In genomic region chr11:44593194-44593593, GRCh38 we compare ENCODE assay signal across 9 cellular contexts. TPM values are rescaled to one million over a fixed set of nuclear protein-coding genes. Genes with fewer than 3 reads are reported as not detected.
A peak's percentile ranks its signal among the peaks of the same experiment; 100 is the strongest.
DNase-seq lines count a peak whose midpoint lies in the region; ATAC-seq and TF ChIP-seq lines count a peak whose summit lies in the region.
"Had no signal": no experiment of that assay in that cellular context is flagged by ENCODE, and none has a peak within 500 bp of the region (broad histone marks: within the 10 kb centered on the region; RNA-seq: fewer than 3 reads in every experiment).

No MANE protein-coding gene starts in this region.

- H3K14ac ChIP-seq in IMR-90 (replicated peaks; ENCODE audit: low read depth, low read length) = peak overlapping the region; percentile 6; the same call in 1 of the 2 replicates

- peak overlapping the region; percentile 60 for H3K27ac Mint-ChIP-seq in activated T-helper 2 cell treated with anti-CD3 and anti-CD28 coated beads, Interferon-gamma antibody, Interleukin-2, Interleukin-4, amounts not matched to agents 10 μg/mL and 5 μg/mL and 100 μg/mL, durations not matched to agents 14 hours and 24 hours and 36 hours
- H3K27ac Mint-ChIP-seq in mesothelial cell of epicardium = no peak overlapping the region

- H2AK9ac ChIP-seq in IMR-90 (replicated peaks; ENCODE audit: low read depth, low read length, poor library complexity) = no peak overlapping the region

- H2AFZ ChIP-seq in IMR-90 (replicated peaks; ENCODE audit: low read length, poor library complexity) = peak overlapping the region; percentile 36

- no peak for TF ChIP-seq CTCF in IMR-90 (conservative IDR thresholded peaks at IDR 0.05; ENCODE audit: low read depth, low read length)
- no peak for TF ChIP-seq CTCF in spleen (IDR thresholded peaks at IDR 0.05 in 8 of 11, conservative IDR thresholded peaks at IDR 0.05 in 3 of 11)
- TF ChIP-seq CTCF in mesothelial cell of epicardium (IDR thresholded peaks at IDR 0.05; ENCODE audit: unreplicated experiment) = no peak

- H3K4me2 ChIP-seq in IMR-90 (ENCODE audit: low read depth, low read length) = no peak overlapping the region

- peaks cover 3% of the 10 kb centered on the region; the same call in 1 of the 2 replicates for H3K36me3 ChIP-seq in IMR-90 (ENCODE audit: control insufficient read depth, insufficient read depth, low read length)
- H3K36me3 ChIP-seq in spleen = peaks cover 0 to 62% (median 4%) of the 10 kb centered on the region in 6 donors

- H3K9me1 ChIP-seq in IMR-90 (ENCODE audit: insufficient read depth, low read length) = peaks cover 21% of the 10 kb centered on the region

- no peak overlapping the region for H2BK15ac ChIP-seq in IMR-90 (ENCODE audit: low read depth, low read length)

- H2BK120ac ChIP-seq in IMR-90 (ENCODE audit: low read depth, low read length) = peak overlapping the region; percentile 73

- peaks cover 57% of the 10 kb centered on the region for H3K4me1 Mint-ChIP-seq in activated T-helper 2 cell treated with anti-CD3 and anti-CD28 coated beads, Interferon-gamma antibody, Interleukin-2, Interleukin-4, amounts not matched to agents 10 μg/mL and 5 μg/mL and 100 μg/mL, durations not matched to agents 14 hours and 24 hours and 36 hours (ENCODE audit: low read depth)
- peaks cover 14% of the 10 kb centered on the region for H3K4me1 Mint-ChIP-seq in mesothelial cell of epicardium

- dilution Hi-C loops in IMR-90 (cut with HindIII; ENCODE audit: low sequenced_read_pairs, unreplicated experiment) = no loop called here

- no peak for TF ChIP-seq POLR2A in IMR-90 (IDR thresholded peaks at IDR 0.05; ENCODE audit: low read depth, low read length)
- no peak for TF ChIP-seq POLR2A in spleen (IDR thresholded peaks at IDR 0.05)

- H3K79me1 ChIP-seq in IMR-90 (ENCODE audit: low read depth in 1 of 2, low read length in 2 of 2) = peaks cover 0 to 19% of the 10 kb centered on the region in 2 experiments; a peak in 2 of 4 replicates

- H2AK5ac ChIP-seq in IMR-90 (ENCODE audit: low read depth, low read length) = no peak overlapping the region

- DNase-seq in IMR-90 = no peak
- no peak for DNase-seq in activated T-helper 2 cell treated with anti-CD3 and anti-CD28 coated beads, Interferon-gamma antibody, Interleukin-2, Interleukin-4, amounts not matched to agents 10 μg/mL and 5 μg/mL and 100 μg/mL, durations not matched to agents 14 hours and 24 hours and 36 hours (ENCODE audit: low spot score)
- DNase-seq in spleen = no peak
- no peak for DNase-seq in mesothelial cell of epicardium (ENCODE audit: low spot score in 2 of 2, unreplicated experiment in 2 of 2)
- no peak for DNase-seq in NCI-H1105 (lab: John Stamatoyannopoulos, UW)
- DNase-seq in COR-L47 (lab: John Stamatoyannopoulos, UW) = no peak
- no peak for DNase-seq in NCI-H2107 treated with DMSO at 0.1 percent for 48 hours (lab: John Stamatoyannopoulos, UW; ENCODE audit: unreplicated experiment)
- DNase-seq: activated T-cell treated with anti-CD3 and anti-CD28 coated beads, Interleukin-2, amount 50 U/mL, for 1 hour had no signal

- CTCF ChIA-PET in IMR-90 (lab: Yijun Ruan, JAX) = no interaction called here

- POLR2A ChIA-PET in IMR-90 (lab: Charles Lee; ENCODE audit: unreplicated experiment) = no interaction called here

- H3K9ac ChIP-seq in IMR-90 (ENCODE audit: low read depth, low read length) = no peak overlapping the region

- H3K27me3 ChIP-seq in IMR-90 (ENCODE audit: control insufficient read depth, insufficient read depth, low read length) = no peaks in the 10 kb centered on the region
- no peaks in the 10 kb centered on the region for H3K27me3 ChIP-seq in layer of hippocampus (ENCODE audit: control insufficient read depth, insufficient read depth, low read length)
- H3K27me3 ChIP-seq in spleen (replicated peaks in 1 of 7) = no peaks in the 10 kb centered on the region

- H3K56ac ChIP-seq in IMR-90 (ENCODE audit: extremely low read depth, insufficient read depth, low read length) = no peak overlapping the region

- H3K9me3 ChIP-seq in IMR-90 (ENCODE audit: control insufficient read depth, insufficient read depth, low read length) (no peaks in the 10 kb centered on the region), spleen (no peaks in the 10 kb centered on the region)

- no peaks in the 10 kb centered on the region for H3K27me3 Mint-ChIP-seq in activated T-helper 2 cell treated with anti-CD3 and anti-CD28 coated beads, Interferon-gamma antibody, Interleukin-2, Interleukin-4, amounts not matched to agents 10 μg/mL and 5 μg/mL and 100 μg/mL, durations not matched to agents 14 hours and 24 hours and 36 hours (ENCODE audit: low read depth)
- no peaks in the 10 kb centered on the region for H3K27me3 Mint-ChIP-seq in mesothelial cell of epicardium (ENCODE audit: low read depth)

- peak overlapping the region; percentile 60; the same call in 1 of the 2 replicates for H3K4ac ChIP-seq in IMR-90 (ENCODE audit: low read depth, low read length)

- H3K4me3 Mint-ChIP-seq in activated T-helper 2 cell treated with anti-CD3 and anti-CD28 coated beads, Interferon-gamma antibody, Interleukin-2, Interleukin-4, amounts not matched to agents 10 μg/mL and 5 μg/mL and 100 μg/mL, durations not matched to agents 14 hours and 24 hours and 36 hours (ENCODE audit: low read depth) = no peak overlapping the region
- H3K4me3 Mint-ChIP-seq in mesothelial cell of epicardium = no peak overlapping the region

- no peak overlapping the region for H2BK5ac ChIP-seq in IMR-90 (ENCODE audit: low read depth, low read length, poor library complexity, severe bottlenecking)

- no peak overlapping the region for H3K27ac ChIP-seq in IMR-90 (ENCODE audit: insufficient read depth, low read length)
- H3K27ac ChIP-seq in layer of hippocampus (ENCODE audit: low read depth, low read length) = peak overlapping the region; percentile 83
- peak overlapping the region in 6 of 8 donors; percentile 10 to 89 (median 82) for H3K27ac ChIP-seq in spleen

- H4K5ac ChIP-seq in IMR-90 (ENCODE audit: low read depth, low read length) = no peak overlapping the region

- ATAC-seq in IMR-90 (ENCODE audit: low read depth) = no peak

- peak overlapping the region; percentile 10 for H3K23ac ChIP-seq in IMR-90 (ENCODE audit: low read depth, low read length)

- no peak overlapping the region for H4K91ac ChIP-seq in IMR-90 (ENCODE audit: insufficient read depth, low read depth, low read length)

- H3K9me3 Mint-ChIP-seq in activated T-helper 2 cell treated with anti-CD3 and anti-CD28 coated beads, Interferon-gamma antibody, Interleukin-2, Interleukin-4, amounts not matched to agents 10 μg/mL and 5 μg/mL and 100 μg/mL, durations not matched to agents 14 hours and 24 hours and 36 hours = no peaks in the 10 kb centered on the region
- H3K9me3 Mint-ChIP-seq in mesothelial cell of epicardium = no peaks in the 10 kb centered on the region

- no peak overlapping the region for H4K8ac ChIP-seq in IMR-90 (ENCODE audit: low read depth in 2 of 2, low read length in 2 of 2)

- peak overlapping the region; percentile 49 for H3K18ac ChIP-seq in IMR-90 (ENCODE audit: low read depth, low read length)

- WGBS in IMR-90 (ENCODE audit: extremely low coverage in 2 of 2, insufficient read length in 1 of 2), 2 experiments = 40% methylated on average over 2 of the region's 8 CpGs; no CpG with 5 or more reads in 1 of the 2 experiments
- WGBS in spleen, 5 donors = 63 to 70% (median 65%) methylated on average over 7 to 8 of the region's 8 CpGs

- no peak overlapping the region for H3K4me3 ChIP-seq in IMR-90 (ENCODE audit: insufficient read depth, low read depth, low read length)
- no peak overlapping the region for H3K4me3 ChIP-seq in spleen

- TF ChIP-seq RAD21 in IMR-90 (IDR thresholded peaks at IDR 0.05; ENCODE audit: low read length) = no peak

- no TSS peak for BruUV-seq in IMR-90 (replicated peaks; lab: Mats Ljungman, UMichigan)

- intact Hi-C loops in IMR-90 (cut with micrococcal nuclease) (no loop called here), spleen (cut with DNase I; ENCODE audit: low total_unique reads) (no loop called here)
- intact Hi-C loops in activated T-helper 2 cell treated with anti-CD3 and anti-CD28 coated beads, Interferon-gamma antibody, Interleukin-2, Interleukin-4, amounts not matched to agents 10 μg/mL and 5 μg/mL and 100 μg/mL, durations not matched to agents 14 hours and 24 hours and 36 hours (cut with micrococcal nuclease) = no loop called here

- no peak overlapping the region for H2BK20ac ChIP-seq in IMR-90 (ENCODE audit: low read depth, low read length)

- peaks cover 92% of the 10 kb centered on the region for H3K36me3 Mint-ChIP-seq in activated T-helper 2 cell treated with anti-CD3 and anti-CD28 coated beads, Interferon-gamma antibody, Interleukin-2, Interleukin-4, amounts not matched to agents 10 μg/mL and 5 μg/mL and 100 μg/mL, durations not matched to agents 14 hours and 24 hours and 36 hours (ENCODE audit: low read depth)
- no peaks in the 10 kb centered on the region for H3K36me3 Mint-ChIP-seq in mesothelial cell of epicardium

- H3K4me1 ChIP-seq in IMR-90 (ENCODE audit: control insufficient read depth, insufficient read depth, low read length) = peaks cover 40% of the 10 kb centered on the region
- H3K4me1 ChIP-seq in spleen = peaks cover 12 to 81% (median 67%) of the 10 kb centered on the region in 6 donors

- in situ Hi-C loops in IMR-90 (cut with MboI; ENCODE audit: low sequenced_read_pairs) = no loop called here

- H4K20me1 ChIP-seq in IMR-90 (ENCODE audit: insufficient read depth, low read length) = no peaks in the 10 kb centered on the region

TF ChIP-seq in IMR-90, 13 proteins besides CTCF, POLR2A, EP300 and RAD21 (continues in another document):
- TF ChIP-seq USF2 (IDR thresholded peaks at IDR 0.05; ENCODE audit: low read depth, low read length) (no peak), MAZ (IDR thresholded peaks at IDR 0.05; ENCODE audit: borderline replicate concordance, low read depth, low read length) (no peak), NFE2L2 (IDR thresholded peaks at IDR 0.05; ENCODE audit: low read depth, low read length) (no peak), CEBPB (IDR thresholded peaks at IDR 0.05; ENCODE audit: low read depth, low read length) (no peak)

RNA-seq across cellular contexts. Expression of gene CD82, which starts 27.7 kb away (rescaled TPM):
- total RNA-seq in IMR-90 (2012; rRNA removed) (18.9 and 32.8 TPM in 2 replicates), spleen (100 to 1,000 TPM in 4 of 7 donors, 10 to 100 TPM in 3; 65.3 to 174 (median 125) TPM), mesothelial cell of epicardium (10.6 to 11.8 TPM (median 11.2 TPM) in 3 replicates)
- polyA plus RNA-seq in IMR-90 (2012; rRNA removed) (46.1 and 49.4 TPM in 2 replicates), spleen (100 to 1,000 TPM in 1 of 3 donors, 10 to 100 TPM in 2; 27.8 to 111 (median 35.3) TPM)
- 45.9 and 112 TPM in 2 replicates for polyA plus RNA-seq in IMR-90 (2012; cell fraction: cytosol; rRNA removed)
- polyA plus RNA-seq in IMR-90 (2012; cell fraction: nucleus; rRNA removed; ENCODE audit: low replicate concordance) = 14.7 and 27.3 TPM in 2 replicates
- 397 and 425 TPM in 2 replicates for total RNA-seq in activated T-helper 2 cell treated with anti-CD3 and anti-CD28 coated beads, Interferon-gamma antibody, Interleukin-2, Interleukin-4, amounts not matched to agents 10 μg/mL and 5 μg/mL and 100 μg/mL, durations not matched to agents 14 hours and 24 hours and 36 hours
